In the genomic region with DNA sequence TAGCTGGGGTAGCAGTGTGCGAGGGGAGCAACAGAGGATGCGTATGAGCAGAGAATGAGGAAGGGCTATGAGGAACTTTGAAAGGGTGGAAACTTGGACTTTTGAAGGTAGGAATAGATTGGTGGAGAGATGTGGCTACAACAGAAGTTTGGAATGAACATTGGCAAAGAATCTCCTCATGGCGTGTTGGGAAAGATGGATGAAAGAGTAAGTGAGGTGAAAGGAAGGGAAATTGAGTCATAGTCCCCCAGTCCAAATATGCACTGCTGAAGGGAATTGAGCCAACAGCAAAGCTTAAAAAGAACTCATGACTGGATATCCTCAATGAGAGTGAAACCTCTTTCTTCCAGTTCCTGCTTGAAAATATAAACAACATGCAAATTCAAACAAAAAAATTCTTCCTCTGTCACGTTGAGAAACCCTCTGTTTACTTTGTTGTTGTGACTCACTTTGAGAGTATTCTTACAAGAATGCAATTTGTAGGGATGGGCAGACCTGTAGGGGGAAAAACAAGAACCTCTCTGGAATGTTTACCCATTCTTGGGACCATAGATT, we compare ENCODE assay signal across 11 cellular contexts.
A peak's percentile ranks its signal among the peaks of the same experiment; 100 is the strongest.
DNase-seq lines count a peak whose midpoint lies in the region; TF ChIP-seq lines count a peak whose summit lies in the region.
"Had no signal": no experiment of that assay in that cellular context is flagged by ENCODE, and none has a peak within 500 bp of the region (broad histone marks: within the 10 kb centered on the region; RNA-seq: fewer than 3 reads in every experiment).

No MANE protein-coding gene starts in this region.

- H3K4me1 Mint-ChIP-seq in type B pancreatic cell (ENCODE audit: unreplicated experiment): peaks cover 12% of the 10 kb centered on the region

- TF ChIP-seq POLR2A in uterus (IDR thresholded peaks at IDR 0.05) (no peak), adrenal gland (IDR thresholded peaks at IDR 0.05) (no peak)

- no peaks in the 10 kb centered on the region for H3K27me3 Mint-ChIP-seq in type B pancreatic cell

- H3K9ac ChIP-seq in adipocyte (ENCODE audit: low read length): peak overlapping the region; percentile 30
- H3K9ac ChIP-seq: parathyroid adenoma had no signal

- peak overlapping the region; percentile 11 for H3K4me3 ChIP-seq in adipocyte (ENCODE audit: low read length)
- H3K4me3 ChIP-seq in uterus: no peak overlapping the region
- H3K4me3 ChIP-seq in adrenal gland: no peak overlapping the region
- H3K4me3 ChIP-seq: GM12878 had no signal

- H3K27me3 ChIP-seq in adipocyte (replicated peaks; ENCODE audit: control insufficient read depth, insufficient read depth, low read length): no peaks in the 10 kb centered on the region
- no peaks in the 10 kb centered on the region for H3K27me3 ChIP-seq in uterus
- H3K27me3 ChIP-seq in adrenal gland: no peaks in the 10 kb centered on the region

- no peaks in the 10 kb centered on the region for H3K36me3 ChIP-seq in adipocyte (ENCODE audit: control insufficient read depth, insufficient read depth, low read length, severe bottlenecking)
- no peaks in the 10 kb centered on the region for H3K36me3 ChIP-seq in uterus
- no peaks in the 10 kb centered on the region for H3K36me3 ChIP-seq in adrenal gland (replicated peaks in 1 of 2)

- peaks cover 6% of the 10 kb centered on the region for H3K9me3 Mint-ChIP-seq in type B pancreatic cell

- H3K36me3 Mint-ChIP-seq in type B pancreatic cell: no peaks in the 10 kb centered on the region

- TF ChIP-seq CTCF in type B pancreatic cell (conservative IDR thresholded peaks at IDR 0.05) (no peak), uterus (IDR thresholded peaks at IDR 0.05) (no peak), adrenal gland (IDR thresholded peaks at IDR 0.05) (no peak)

- no peak overlapping the region for H3K4me3 Mint-ChIP-seq in type B pancreatic cell

- peak; percentile 99 for DNase-seq in HCEC 1CT
- peak; percentile 83 for DNase-seq in adipocyte (ENCODE audit: low read depth)
- peak; percentile 38 for DNase-seq in glomerular visceral epithelial cell (ENCODE audit: extremely low spot score)
- DNase-seq in type B pancreatic cell (ENCODE audit: extremely low spot score, unreplicated experiment): no peak
- no peak for DNase-seq in uterus
- no peak for DNase-seq in adrenal gland
- no peak for DNase-seq in activated CD4-positive, alpha-beta T cell treated with anti-CD3 and anti-CD28 coated beads, Interleukin-2, amount 50 U/mL, for 48 hours
- DNase-seq: glutamatergic neuron, MM.1S had no signal

- H3K4me1 ChIP-seq in adipocyte (ENCODE audit: control insufficient read depth, insufficient read depth, low read length): peaks cover 74% of the 10 kb centered on the region
- H3K4me1 ChIP-seq in uterus: no peaks in the 10 kb centered on the region
- H3K4me1 ChIP-seq in adrenal gland (replicated peaks in 1 of 2): peaks cover 30 to 35% of the 10 kb centered on the region in 2 donors
- H3K4me1 ChIP-seq: parathyroid adenoma had no signal

- 52 to 60% (median 56%) methylated on average over 4 of the region's 4 CpGs for WGBS in adrenal gland, 4 donors

- H3K27ac Mint-ChIP-seq in type B pancreatic cell: peak overlapping the region; percentile 87

- H3K9me3 ChIP-seq in adipocyte (ENCODE audit: control insufficient read depth, low read length) (no peaks in the 10 kb centered on the region), uterus (no peaks in the 10 kb centered on the region), adrenal gland (replicated peaks in 1 of 3) (no peaks in the 10 kb centered on the region)

- H3K27ac ChIP-seq in uterus (no peak overlapping the region), adrenal gland (peak overlapping the region in 1 of 5 donors; percentile 55)
- H3K27ac ChIP-seq: parathyroid adenoma had no signal

- intact Hi-C loops in uterus (cut with DNase I; ENCODE audit: low total_unique reads): no loop called here
- intact Hi-C loops in adrenal gland (cut with DNase I): no loop called here

Comparison
In these comparisons a context has a peak if more than half of its experiments do, and no peak if none do; other contexts are left out.
1. DNase-seq: peak in HCEC 1CT (single experiment), adipocyte (single experiment) and glomerular visceral epithelial cell (single experiment); none in type B pancreatic cell (single experiment), uterus (0 of 2), adrenal gland (0 of 7) and activated CD4-positive, alpha-beta T cell treated with anti-CD3 and anti-CD28 coated beads, Interleukin-2, amount 50 U/mL, for 48 hours (0 of 2).